9 cellular contexts compared by ENCODE assay signal in the genomic region with DNA sequence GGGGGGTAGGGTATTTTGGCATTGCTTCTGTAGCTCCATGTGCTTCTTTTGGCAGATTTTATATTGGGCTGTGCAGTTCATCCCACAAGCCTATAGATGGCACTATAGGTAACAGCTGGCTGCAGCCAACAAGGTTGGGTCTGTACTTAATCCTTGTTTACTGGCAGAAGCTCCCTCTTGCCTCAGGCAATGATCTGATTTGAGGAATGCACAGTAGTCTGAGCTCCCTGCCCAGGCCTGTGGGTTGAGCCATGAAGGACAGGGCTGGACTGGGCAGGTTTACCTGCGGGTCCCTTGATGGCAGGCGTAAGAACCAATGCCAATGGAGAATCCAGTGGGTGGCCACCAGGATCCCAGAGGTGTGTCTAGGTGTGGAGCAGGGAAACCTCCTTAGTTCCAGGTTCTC. TPM values are rescaled to one million over a fixed set of nuclear protein-coding genes. Genes with fewer than 3 reads are reported as not detected.
DNase-seq lines count a peak whose midpoint lies in the region; ATAC-seq, FAIRE-seq and TF ChIP-seq lines count a peak whose summit lies in the region.
"Had no signal": no experiment of that assay in that cellular context is flagged by ENCODE, and none has a peak within 500 bp of the region (broad histone marks: within the 10 kb centered on the region; RNA-seq: fewer than 3 reads in every experiment).

No MANE protein-coding gene starts in this region.

- no peak overlapping the region for H3K27ac Mint-ChIP-seq in astrocyte (ENCODE audit: unreplicated experiment)

- DNase-seq in NCI-H1436 (lab: John Stamatoyannopoulos, UW) (peak; percentile 19), NCI-H1436 treated with DMSO at 0.1 percent for 48 hours (lab: John Stamatoyannopoulos, UW) (no peak), NCI-H524 (lab: John Stamatoyannopoulos, UW) (peak; percentile 70 to 87), astrocyte (ENCODE audit: low read depth) (peak; percentile 8), kidney glomerular epithelial cell (lab: John Stamatoyannopoulos, UW) (peak; percentile 0), activated gamma-delta T cell treated with Interleukin-2 at 50 U/mL for 16 hours (no peak), NCI-H446 treated with DMSO at 0.1 percent for 48 hours (lab: John Stamatoyannopoulos, UW) (no peak)

- H3K9me3 Mint-ChIP-seq in astrocyte (ENCODE audit: unreplicated experiment), result peaks cover 10% of the 10 kb centered on the region

- H3K27me3 Mint-ChIP-seq in astrocyte (ENCODE audit: low read depth, unreplicated experiment), result peaks cover 9% of the 10 kb centered on the region

- no peaks in the 10 kb centered on the region for H3K4me1 ChIP-seq in astrocyte (ENCODE audit: insufficient read depth, low read length)
- H3K4me1 ChIP-seq: BLaER1 treated with 17β-estradiol and CSF1 and Interleukin-3, amounts not matched to agents 10 nM and 100 nM had no signal

- no peak for FAIRE-seq in astrocyte (lab: Jason Lieb, UNC)

- H3K79me2 ChIP-seq in astrocyte (ENCODE audit: insufficient read depth, low read length), result no peaks in the 10 kb centered on the region

- H3K9ac ChIP-seq in astrocyte (ENCODE audit: low read length), result no peak overlapping the region
- H3K9ac ChIP-seq: BLaER1 treated with 17β-estradiol and CSF1 and Interleukin-3, amounts not matched to agents 10 nM and 100 nM had no signal

- no peak overlapping the region for H2AFZ ChIP-seq in astrocyte (ENCODE audit: low read depth, low read length)

- H3K36me3 Mint-ChIP-seq in astrocyte (ENCODE audit: low read depth, unreplicated experiment), result no peaks in the 10 kb centered on the region

- ATAC-seq in GM21529 (IDR thresholded peaks at IDR 0.05; ENCODE audit: unreplicated experiment), result peak; percentile 58

- H3K4me1 Mint-ChIP-seq in astrocyte (ENCODE audit: low read depth, unreplicated experiment), result no peaks in the 10 kb centered on the region

- no peaks in the 10 kb centered on the region for H4K20me1 ChIP-seq in astrocyte (ENCODE audit: insufficient read depth, low read length)
- H4K20me1 ChIP-seq: BLaER1 treated with 17β-estradiol and CSF1 and Interleukin-3, amounts not matched to agents 10 nM and 100 nM had no signal

- no peak overlapping the region for H3K4me2 ChIP-seq in astrocyte (ENCODE audit: low read length)
- H3K4me2 ChIP-seq: BLaER1 treated with 17β-estradiol and CSF1 and Interleukin-3, amounts not matched to agents 10 nM and 100 nM had no signal

- no peaks in the 10 kb centered on the region for H3K9me3 ChIP-seq in astrocyte (ENCODE audit: insufficient read depth, low read depth, low read length)

- no peak overlapping the region for H3K4me3 ChIP-seq in astrocyte (ENCODE audit: insufficient read depth, low read depth, low read length)
- H3K4me3 ChIP-seq: BLaER1 treated with 17β-estradiol and CSF1 and Interleukin-3, amounts not matched to agents 10 nM and 100 nM had no signal

- no peak overlapping the region for H3K4me3 Mint-ChIP-seq in astrocyte (ENCODE audit: unreplicated experiment)

- no peak overlapping the region for H3K27ac ChIP-seq in astrocyte (ENCODE audit: low read depth, low read length)
- H3K27ac ChIP-seq: BLaER1 treated with 17β-estradiol and CSF1 and Interleukin-3, amounts not matched to agents 10 nM and 100 nM had no signal

- H3K27me3 ChIP-seq in astrocyte (ENCODE audit: insufficient read depth, low read length), result peaks cover 3% of the 10 kb centered on the region
- H3K27me3 ChIP-seq: BLaER1 treated with 17β-estradiol and CSF1 and Interleukin-3, amounts not matched to agents 10 nM and 100 nM had no signal

- H3K36me3 ChIP-seq in astrocyte (ENCODE audit: insufficient read depth, low read length), result no peaks in the 10 kb centered on the region
- H3K36me3 ChIP-seq: BLaER1 treated with 17β-estradiol and CSF1 and Interleukin-3, amounts not matched to agents 10 nM and 100 nM had no signal

- peak; percentile 67 for TF ChIP-seq CTCF in astrocyte (IDR thresholded peaks at IDR 0.05; ENCODE audit: insufficient read depth, low read depth, low read length)

RNA-seq across cellular contexts. Expression of a gene that starts 11.7 kb away (rescaled TPM):
- total RNA-seq in astrocyte, result not detected in 2 replicates

RNA-seq across cellular contexts. Expression of a gene that starts 20.1 kb away (rescaled TPM):
- total RNA-seq in astrocyte, result not detected in 2 replicates

RNA-seq across cellular contexts. Expression of a gene that starts 21.2 kb away (rescaled TPM):
- not detected in 2 replicates for total RNA-seq in astrocyte

RNA-seq across cellular contexts. Expression of a gene that starts 28.2 kb away (rescaled TPM):
- not detected in 2 replicates for total RNA-seq in astrocyte

RNA-seq across cellular contexts. Expression of a gene that starts 54.0 kb away (rescaled TPM):
- total RNA-seq in astrocyte, result not detected in 2 replicates

Comparison
In these comparisons a context has a peak if more than half of its experiments do, and no peak if none do; other contexts are left out.
1. DNase-seq: peak in NCI-H1436 (single experiment), NCI-H524 (2 of 2), astrocyte (single experiment) and kidney glomerular epithelial cell (single experiment); none in NCI-H1436 treated with DMSO at 0.1 percent for 48 hours (single experiment), activated gamma-delta T cell treated with Interleukin-2 at 50 U/mL for 16 hours (single experiment) and NCI-H446 treated with DMSO at 0.1 percent for 48 hours (single experiment).